6 cellular contexts compared by ENCODE assay signal in genomic region chrX:143570747-143571146, GRCh38. TPM values are rescaled to one million over a fixed set of nuclear protein-coding genes. Genes with fewer than 3 reads are reported as not detected.
"Had no signal": no experiment of that assay in that cellular context is flagged by ENCODE, and none has a peak within 500 bp of the region (broad histone marks: within the 10 kb centered on the region; RNA-seq: fewer than 3 reads in every experiment).

No MANE protein-coding gene starts in this region.

- H3K27ac Mint-ChIP-seq: GM23338, H9 had no signal

- H3K4me1 Mint-ChIP-seq: GM23338, H9 had no signal

- DNase-seq: H9, HCEC 1CT, IMR-90 had no signal

- H3K4me3 Mint-ChIP-seq: GM23338, H9 had no signal

- H2AFZ ChIP-seq: GM23338 had no signal

- H3K4me3 ChIP-seq: GM23338 had no signal

- H3K4me2 ChIP-seq: GM23338 had no signal

- ATAC-seq: GM23338 had no signal

RNA-seq across cellular contexts. Expression of gene SPANXN3, which starts 53.5 kb away (rescaled TPM):
- total RNA-seq: GM23338, H1, H9, HT-29, IMR-90 had no signal
- polyA plus RNA-seq: GM23338, H1, IMR-90 had no signal
